Comparison of ENCODE assay signal across 18 cellular contexts in the genomic region with DNA sequence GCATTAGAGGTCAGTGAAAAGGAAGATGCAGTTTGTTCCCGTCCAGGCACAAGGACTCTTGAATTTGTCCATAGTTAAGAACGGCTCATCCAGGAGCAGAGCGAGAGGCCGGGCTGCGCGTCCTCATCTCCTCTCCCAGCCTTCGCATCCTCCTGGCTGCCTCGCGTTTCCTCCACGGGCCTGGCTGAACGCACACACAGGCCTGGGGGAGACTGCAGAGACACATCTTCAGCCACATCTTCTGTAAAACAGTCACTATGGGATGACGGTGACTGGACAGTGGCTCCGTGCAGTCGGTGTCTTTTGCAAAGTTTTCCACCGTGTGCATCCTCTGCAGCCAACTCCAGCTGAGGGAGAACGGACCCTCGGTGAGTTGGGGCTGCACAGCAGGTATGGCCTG.
"Had no signal": no experiment of that assay in that cellular context is flagged by ENCODE, and none has a peak within 500 bp of the region (broad histone marks: within the 10 kb centered on the region; RNA-seq: fewer than 3 reads in every experiment).

No MANE protein-coding gene starts in this region.

- H3K27me3 ChIP-seq: pancreas had no signal

- H3K9me3 Mint-ChIP-seq: activated B cell treated with CpG ODN at 0.5 μM for 24 hours; activated CD4-positive, alpha-beta T cell treated with anti-CD3 and anti-CD28 coated beads, Interleukin-2, amount 10 ng/mL, durations not matched to agents 24 days and 14 days; activated naive CD8-positive, alpha-beta T cell treated with anti-CD3 and anti-CD28 coated beads, Interleukin-2, amount 10 ng/mL, durations not matched to agents 7 days and 5 days; activated T-helper 1 cell treated with anti-CD3 and anti-CD28 coated beads, Interleukin-12 subunit alpha, Interleukin-12 subunit beta, Interleukin-2, Interleukin-4 antibody, amounts not matched to agents 30 ng/mL and 10 ng/mL and 1 ng/mL, durations not matched to agents 14 hours and 24 hours and 36 hours; effector memory CD8-positive, alpha-beta T cell; naive B cell; type B pancreatic cell had no signal

- H3K4me3 Mint-ChIP-seq: activated B cell treated with CpG ODN at 0.5 μM for 24 hours; activated CD4-positive, alpha-beta T cell treated with anti-CD3 and anti-CD28 coated beads, Interleukin-2, amount 10 ng/mL, durations not matched to agents 24 days and 14 days; activated naive CD8-positive, alpha-beta T cell treated with anti-CD3 and anti-CD28 coated beads, Interleukin-2, amount 10 ng/mL, durations not matched to agents 7 days and 5 days; activated T-helper 1 cell treated with anti-CD3 and anti-CD28 coated beads, Interleukin-12 subunit alpha, Interleukin-12 subunit beta, Interleukin-2, Interleukin-4 antibody, amounts not matched to agents 30 ng/mL and 10 ng/mL and 1 ng/mL, durations not matched to agents 14 hours and 24 hours and 36 hours; effector memory CD8-positive, alpha-beta T cell; naive B cell; type B pancreatic cell had no signal

- H3K9me3 ChIP-seq: pancreas had no signal

- H3K4me3 ChIP-seq: pancreas had no signal

- ATAC-seq: effector memory CD8-positive, alpha-beta T cell had no signal

- H3K36me3 Mint-ChIP-seq: activated naive CD8-positive, alpha-beta T cell treated with anti-CD3 and anti-CD28 coated beads, Interleukin-2, amount 10 ng/mL, durations not matched to agents 7 days and 5 days; naive B cell; type B pancreatic cell had no signal

- FAIRE-seq: frontal cortex, pancreas, TTC549 had no signal

- H3K27me3 Mint-ChIP-seq: activated CD4-positive, alpha-beta T cell treated with anti-CD3 and anti-CD28 coated beads, Interleukin-2, amount 10 ng/mL, durations not matched to agents 24 days and 14 days; activated naive CD8-positive, alpha-beta T cell treated with anti-CD3 and anti-CD28 coated beads, Interleukin-2, amount 10 ng/mL, durations not matched to agents 7 days and 5 days; naive B cell had no signal

- H3K4me1 ChIP-seq: pancreas had no signal

- DNase-seq: activated B cell treated with CpG ODN at 0.5 μM for 24 hours; activated CD4-positive, alpha-beta T cell treated with anti-CD3 and anti-CD28 coated beads, Interleukin-2, amount 10 ng/mL, durations not matched to agents 24 days and 14 days; activated naive CD8-positive, alpha-beta T cell treated with anti-CD3 and anti-CD28 coated beads, Interleukin-2, amount 10 ng/mL, durations not matched to agents 7 days and 5 days; cerebellar nuclear complex; dermis blood vessel endothelial cell; effector memory CD8-positive, alpha-beta T cell; head of caudate nucleus; left cardiac atrium; naive B cell; pancreas; stimulated activated CD4-positive, alpha-beta T cell treated with anti-CD3 and anti-CD28 coated beads, Interleukin-15, amount 100 ng/mL, for 24 hours; stimulated activated CD4-positive, alpha-beta T cell treated with anti-CD3 and anti-CD28 coated beads, Interleukin-4, amount 100 ng/mL, for 1 hour; stimulated activated naive CD4-positive, alpha-beta T cell; T-helper 2 cell had no signal

- H3K27ac Mint-ChIP-seq: activated B cell treated with CpG ODN at 0.5 μM for 24 hours; activated CD4-positive, alpha-beta T cell treated with anti-CD3 and anti-CD28 coated beads, Interleukin-2, amount 10 ng/mL, durations not matched to agents 24 days and 14 days; activated naive CD8-positive, alpha-beta T cell treated with anti-CD3 and anti-CD28 coated beads, Interleukin-2, amount 10 ng/mL, durations not matched to agents 7 days and 5 days; activated T-helper 1 cell treated with anti-CD3 and anti-CD28 coated beads, Interleukin-12 subunit alpha, Interleukin-12 subunit beta, Interleukin-2, Interleukin-4 antibody, amounts not matched to agents 30 ng/mL and 10 ng/mL and 1 ng/mL, durations not matched to agents 14 hours and 24 hours and 36 hours; effector memory CD8-positive, alpha-beta T cell; type B pancreatic cell had no signal

- H3K36me3 ChIP-seq: pancreas had no signal
